13 cellular contexts compared by ENCODE assay signal in the genomic region with DNA sequence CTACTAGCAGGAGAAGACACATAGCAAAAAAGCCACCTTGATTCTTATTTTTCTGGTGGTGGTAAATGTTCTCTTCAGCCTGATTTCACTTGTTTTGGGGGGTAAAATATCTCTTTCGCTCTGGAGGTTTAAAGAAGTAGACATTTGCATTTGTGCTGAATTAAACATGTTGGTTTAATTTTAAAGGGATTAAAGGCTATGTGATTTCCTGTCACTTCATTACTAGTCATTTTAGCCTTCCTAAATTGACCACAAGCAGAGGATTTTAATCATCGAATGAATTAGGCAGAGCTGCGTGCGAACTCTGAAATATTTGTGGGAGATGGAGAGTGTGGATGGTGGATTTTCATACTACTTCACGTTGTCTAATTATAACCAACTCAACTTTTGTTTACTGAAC. TPM values are rescaled to one million over a fixed set of nuclear protein-coding genes. Genes with fewer than 3 reads are reported as not detected.
A peak's percentile ranks its signal among the peaks of the same experiment; 100 is the strongest.
DNase-seq lines count a peak whose midpoint lies in the region; ATAC-seq and TF ChIP-seq lines count a peak whose summit lies in the region.
"Had no signal": no experiment of that assay in that cellular context is flagged by ENCODE, and none has a peak within 500 bp of the region (broad histone marks: within the 10 kb centered on the region; RNA-seq: fewer than 3 reads in every experiment).

No MANE protein-coding gene starts in this region.

- H3K36me3 Mint-ChIP-seq in CD4-positive, CD25-positive, alpha-beta regulatory T cell, result no peaks in the 10 kb centered on the region
- H3K36me3 Mint-ChIP-seq in WTC11, result no peaks in the 10 kb centered on the region

- H3K9me3 Mint-ChIP-seq in CD4-positive, CD25-positive, alpha-beta regulatory T cell, result no peaks in the 10 kb centered on the region
- H3K9me3 Mint-ChIP-seq in WTC11, result no peaks in the 10 kb centered on the region
- H3K9me3 Mint-ChIP-seq: dendritic cell treated with granulocyte-macrophage colony-stimulating factor and Interleukin-4, amounts not matched to agents 40 ng/mL and 50 ng/mL, for 4 days had no signal

- H3K9me3 ChIP-seq in CD4-positive, CD25-positive, alpha-beta regulatory T cell (ENCODE audit: control insufficient read depth in 2 of 2, low read length in 2 of 2), result no peaks in the 10 kb centered on the region

- peaks cover 19% of the 10 kb centered on the region for H3K27me3 ChIP-seq in CD4-positive, CD25-positive, alpha-beta regulatory T cell (ENCODE audit: control insufficient read depth, insufficient read depth, low read length)

- H3K27me3 Mint-ChIP-seq in CD4-positive, CD25-positive, alpha-beta regulatory T cell, result peaks cover 49% of the 10 kb centered on the region
- peaks cover 19% of the 10 kb centered on the region for H3K27me3 Mint-ChIP-seq in WTC11 (ENCODE audit: low read depth)

- ATAC-seq in CD4-positive, CD25-positive, alpha-beta regulatory T cell (ENCODE audit: low read depth in 2 of 2), result no peak
- ATAC-seq in WTC11, result no peak
- no peak for ATAC-seq in GM18873 (IDR thresholded peaks at IDR 0.05; ENCODE audit: low FRiP score, unreplicated experiment)

- H3K4me3 ChIP-seq in CD4-positive, CD25-positive, alpha-beta regulatory T cell (ENCODE audit: low read depth, low read length), result peak overlapping the region; percentile 41

- CTCF ChIA-PET in WTC11 (lab: Charles Lee), result no interaction called here

- POLR2A ChIA-PET in WTC11 (lab: Charles Lee), result no interaction called here

- H3K27ac Mint-ChIP-seq in CD4-positive, CD25-positive, alpha-beta regulatory T cell, result peak overlapping the region in 1 of 3 donors; percentile 77
- H3K27ac Mint-ChIP-seq in WTC11, result peak overlapping the region; percentile 94
- H3K27ac Mint-ChIP-seq: dendritic cell treated with granulocyte-macrophage colony-stimulating factor and Interleukin-4, amounts not matched to agents 40 ng/mL and 50 ng/mL, for 4 days had no signal

- peaks cover 7% of the 10 kb centered on the region for H3K4me1 ChIP-seq in CD4-positive, CD25-positive, alpha-beta regulatory T cell (ENCODE audit: control insufficient read depth, insufficient read depth, low read length, poor library complexity, severe bottlenecking)

- no peak overlapping the region for H3K27ac ChIP-seq in CD4-positive, CD25-positive, alpha-beta regulatory T cell (ENCODE audit: insufficient read depth, low read length, poor library complexity, severe bottlenecking)

- TF ChIP-seq CTCF in WTC11 (IDR thresholded peaks at IDR 0.05), result no peak

- DNase-seq in CD4-positive, CD25-positive, alpha-beta regulatory T cell, result no peak
- peak; percentile 30 for DNase-seq in EH (ENCODE audit: low read depth)
- no peak for DNase-seq in WTC11 (ENCODE audit: low spot score)
- DNase-seq in inferior parietal cortex (ENCODE audit: extremely low spot score), result peak; percentile 44
- DNase-seq in germinal center (ENCODE audit: low spot score), result no peak
- DNase-seq in activated effector memory CD4-positive, alpha-beta T cell treated with anti-CD3 and anti-CD28 coated beads, Interleukin-2, amount 50 U/mL, for 16 hours, result no peak
- DNase-seq in stimulated activated naive CD4-positive, alpha-beta T cell treated with Interleukin-2 at 50 U/mL for 16 hours (lab: John Stamatoyannopoulos, UW), result no peak
- DNase-seq: activated CD8-positive, alpha-beta memory T cell treated with anti-CD3 and anti-CD28 coated beads for 24 hours; amniotic stem cell; NCI-H1092; NCI-H446 had no signal

- peaks cover 17 to 52% (median 28%) of the 10 kb centered on the region in 4 donors for H3K4me1 Mint-ChIP-seq in CD4-positive, CD25-positive, alpha-beta regulatory T cell
- H3K4me1 Mint-ChIP-seq in WTC11, result peaks cover 47% of the 10 kb centered on the region

- H3K36me3 ChIP-seq in CD4-positive, CD25-positive, alpha-beta regulatory T cell (ENCODE audit: control insufficient read depth, insufficient read depth, low read length), result no peaks in the 10 kb centered on the region

- H3K4me3 Mint-ChIP-seq in CD4-positive, CD25-positive, alpha-beta regulatory T cell, result peak overlapping the region in 3 of 4 donors; percentile 0 to 59 (median 29)
- H3K4me3 Mint-ChIP-seq in WTC11, result peak overlapping the region; percentile 2; the same call in 1 of the 2 replicates
- H3K4me3 Mint-ChIP-seq: dendritic cell treated with granulocyte-macrophage colony-stimulating factor and Interleukin-4, amounts not matched to agents 40 ng/mL and 50 ng/mL, for 4 days had no signal

TF ChIP-seq in WTC11, 78 proteins besides CTCF, POLR2A, EP300 and RAD21:
- TF ChIP-seq, protein P1, sequence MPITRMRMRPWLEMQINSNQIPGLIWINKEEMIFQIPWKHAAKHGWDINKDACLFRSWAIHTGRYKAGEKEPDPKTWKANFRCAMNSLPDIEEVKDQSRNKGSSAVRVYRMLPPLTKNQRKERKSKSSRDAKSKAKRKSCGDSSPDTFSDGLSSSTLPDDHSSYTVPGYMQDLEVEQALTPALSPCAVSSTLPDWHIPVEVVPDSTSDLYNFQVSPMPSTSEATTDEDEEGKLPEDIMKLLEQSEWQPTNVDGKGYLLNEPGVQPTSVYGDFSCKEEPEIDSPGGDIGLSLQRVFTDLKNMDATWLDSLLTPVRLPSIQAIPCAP (CRISPR knock-in tag; IDR thresholded peaks at IDR 0.05), result no peak
- TF ChIP-seq EMX1 (CRISPR knock-in tag; IDR thresholded peaks at IDR 0.05) (no peak), ZNF423 (CRISPR knock-in tag; IDR thresholded peaks at IDR 0.05) (no peak), HMGA2 (CRISPR knock-in tag; IDR thresholded peaks at IDR 0.05) (no peak), HMGXB4 (CRISPR knock-in tag; IDR thresholded peaks at IDR 0.05) (no peak), ZNF232 (CRISPR knock-in tag; IDR thresholded peaks at IDR 0.05) (no peak)
- TF ChIP-seq, protein P2, sequence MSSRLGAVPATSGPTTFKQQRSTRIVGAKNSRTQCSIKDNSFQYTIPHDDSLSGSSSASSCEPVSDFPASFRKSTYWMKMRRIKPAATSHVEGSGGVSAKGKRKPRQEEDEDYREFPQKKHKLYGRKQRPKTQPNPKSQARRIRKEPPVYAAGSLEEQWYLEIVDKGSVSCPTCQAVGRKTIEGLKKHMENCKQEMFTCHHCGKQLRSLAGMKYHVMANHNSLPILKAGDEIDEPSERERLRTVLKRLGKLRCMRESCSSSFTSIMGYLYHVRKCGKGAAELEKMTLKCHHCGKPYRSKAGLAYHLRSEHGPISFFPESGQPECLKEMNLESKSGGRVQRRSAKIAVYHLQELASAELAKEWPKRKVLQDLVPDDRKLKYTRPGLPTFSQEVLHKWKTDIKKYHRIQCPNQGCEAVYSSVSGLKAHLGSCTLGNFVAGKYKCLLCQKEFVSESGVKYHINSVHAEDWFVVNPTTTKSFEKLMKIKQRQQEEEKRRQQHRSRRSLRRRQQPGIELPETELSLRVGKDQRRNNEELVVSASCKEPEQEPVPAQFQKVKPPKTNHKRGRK (CRISPR knock-in tag; IDR thresholded peaks at IDR 0.05; ENCODE audit: borderline replicate concordance), result no peak

RNA-seq across cellular contexts. Expression of gene RASGRF2, which starts 4.8 kb away (rescaled TPM):
- total RNA-seq in CD4-positive, CD25-positive, alpha-beta regulatory T cell, result 10.3 TPM
- 1 to 10 TPM; 3.9 to 9.8 (median 6.7) TPM for polyA plus RNA-seq in CD4-positive, CD25-positive, alpha-beta regulatory T cell
- 13.9 to 17.6 TPM (median 14.8 TPM) in 3 replicates for total RNA-seq in WTC11 (2021)

Comparison
In these comparisons a context has a peak if more than half of its experiments do, and no peak if none do; other contexts are left out.
1. DNase-seq: peak in EH (single experiment) and inferior parietal cortex (single experiment); none in CD4-positive, CD25-positive, alpha-beta regulatory T cell (0 of 3), WTC11 (single experiment), germinal center (single experiment), activated effector memory CD4-positive, alpha-beta T cell treated with anti-CD3 and anti-CD28 coated beads, Interleukin-2, amount 50 U/mL, for 16 hours (single experiment) and stimulated activated naive CD4-positive, alpha-beta T cell treated with Interleukin-2 at 50 U/mL for 16 hours (single experiment).